Comparison of ENCODE assay signal across 18 cellular contexts in the genomic region with DNA sequence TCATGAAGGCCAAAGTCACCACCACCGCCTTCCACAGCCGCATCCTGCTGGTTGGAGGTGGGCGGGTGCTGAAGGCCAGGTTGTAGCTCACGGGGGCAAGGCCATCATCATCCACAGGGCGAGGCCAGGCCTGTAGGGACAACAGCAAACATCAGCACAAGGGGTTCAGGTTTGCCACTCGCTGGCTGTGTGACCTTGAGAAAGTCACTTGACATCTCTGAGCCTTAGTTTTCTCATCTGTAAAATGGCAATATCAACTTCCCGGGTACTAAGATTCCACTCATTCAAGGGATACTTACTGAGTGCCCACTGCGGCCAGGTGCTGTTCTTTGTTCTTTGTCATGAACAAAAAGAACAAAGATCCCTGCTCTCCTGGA. TPM values are rescaled to one million over a fixed set of nuclear protein-coding genes. Genes with fewer than 3 reads are reported as not detected.
A peak's percentile ranks its signal among the peaks of the same experiment; 100 is the strongest.
DNase-seq lines count a peak whose midpoint lies in the region; ATAC-seq and TF ChIP-seq lines count a peak whose summit lies in the region.
"Had no signal": no experiment of that assay in that cellular context is flagged by ENCODE, and none has a peak within 500 bp of the region (broad histone marks: within the 10 kb centered on the region; RNA-seq: fewer than 3 reads in every experiment).

No MANE protein-coding gene starts in this region.

- no peak overlapping the region for H3K4me2 ChIP-seq in neuronal stem cell (ENCODE audit: insufficient read depth, low read length, poor library complexity, severe bottlenecking)
- H3K4me2 ChIP-seq: GM23338 had no signal

- H3K18ac ChIP-seq in neuronal stem cell (ENCODE audit: low read length), result peak overlapping the region; percentile 72

- ATAC-seq in Right ventricle myocardium inferior, result no peak
- ATAC-seq in left ventricle myocardium superior, result no peak
- ATAC-seq in HG02938 (IDR thresholded peaks at IDR 0.05; ENCODE audit: unreplicated experiment), result no peak
- ATAC-seq: CD8-positive, alpha-beta T cell; GM12878; GM23338 had no signal

- peaks cover 0 to under 1% of the 10 kb centered on the region in 2 donors for H3K9me3 ChIP-seq in neuronal stem cell (replicated peaks in 1 of 2; ENCODE audit: control insufficient read depth in 2 of 2, insufficient read depth in 1 of 2, low read depth in 1 of 2, low read length in 2 of 2)
- H3K9me3 ChIP-seq: Caco-2, HAP-1 had no signal

- peak overlapping the region; percentile 27 for H2BK15ac ChIP-seq in neuronal stem cell (ENCODE audit: low read length)

- no peak for TF ChIP-seq CTCF in RWPE1 (conservative IDR thresholded peaks at IDR 0.05; ENCODE audit: low read depth)

- DNase-seq in Right ventricle myocardium inferior (ENCODE audit: missing footprints) (peak; percentile 30), left ventricle myocardium superior (no peak), 8988T (peak; percentile 7), RWPE1 (ENCODE audit: low spot score) (no peak), neuronal stem cell (ENCODE audit: low spot score) (no peak), RKO (ENCODE audit: low spot score) (no peak)
- DNase-seq: C1 segment of cervical spinal cord; Caco-2; CD4-positive, CD25-positive, alpha-beta regulatory T cell; CD8-positive, alpha-beta T cell; DMS153; DND-41; GDM1 had no signal

- H3K4me1 ChIP-seq in neuronal stem cell (ENCODE audit: control insufficient read depth in 2 of 2, insufficient read depth in 1 of 2, low read depth in 1 of 2, low read length in 2 of 2), result peaks cover 6 to 7% of the 10 kb centered on the region in 2 donors

- peak overlapping the region; percentile 6 for H2AK5ac ChIP-seq in neuronal stem cell (ENCODE audit: low read depth, low read length)

- H3K4me3 ChIP-seq in neuronal stem cell (ENCODE audit: low read length in 2 of 2), result peak overlapping the region in 1 of 2 donors; percentile 56
- H3K4me3 ChIP-seq: GM12878, GM23338, HAP-1 had no signal

- H2BK5ac ChIP-seq in neuronal stem cell (ENCODE audit: low read length), result peak overlapping the region; percentile 72

- H3K79me1 ChIP-seq in neuronal stem cell (ENCODE audit: low read depth, low read length), result peaks cover 5% of the 10 kb centered on the region

- intact Hi-C loops in Right ventricle myocardium inferior (cut with DNase I), result no loop called here
- intact Hi-C loops in left ventricle myocardium superior (cut with micrococcal nuclease), result no loop called here

- H3K36me3 ChIP-seq in neuronal stem cell (replicated peaks in 1 of 2; ENCODE audit: control insufficient read depth in 2 of 2, insufficient read depth in 2 of 2, low read length in 2 of 2), result peaks cover 2 to 10% of the 10 kb centered on the region in 2 donors

- H3K27ac ChIP-seq in RWPE1 (peak overlapping the region; percentile 4; the same call in 1 of the 2 replicates), neuronal stem cell (replicated peaks; ENCODE audit: low read length) (no peak overlapping the region)
- H3K27ac ChIP-seq: 22Rv1 had no signal

- no peak overlapping the region for H3K4ac ChIP-seq in neuronal stem cell (ENCODE audit: low read length)

- POLR2A ChIA-PET in RWPE1 (lab: Yijun Ruan, JAX; ENCODE audit: low non-redundant PET), result no interaction called here

- no peak overlapping the region for H4K8ac ChIP-seq in neuronal stem cell (ENCODE audit: low read depth, low read length)

- no peak overlapping the region for H2BK120ac ChIP-seq in neuronal stem cell (ENCODE audit: low read depth, low read length)

- peak overlapping the region; percentile 12 for H3K9ac ChIP-seq in neuronal stem cell (ENCODE audit: low read depth, low read length, poor library complexity)

- no peak overlapping the region for H2AFZ ChIP-seq in neuronal stem cell (ENCODE audit: low read length)
- H2AFZ ChIP-seq: GM23338 had no signal

- CTCF ChIA-PET in RWPE1 (lab: Yijun Ruan, JAX), result no interaction called here

- no peak overlapping the region for H2BK12ac ChIP-seq in neuronal stem cell (ENCODE audit: low read length)

- H3K14ac ChIP-seq in neuronal stem cell (ENCODE audit: low read length), result peak overlapping the region; percentile 63

- no CpG with 5 or more reads among the region's 8 CpGs for whole genome bisulfite sequencing in neuronal stem cell (ENCODE audit: extremely low coverage in 2 of 2, insufficient read length in 2 of 2, insufficient replicate concordance in 1 of 2), 2 donors

- no peak overlapping the region for H4K91ac ChIP-seq in neuronal stem cell (ENCODE audit: low read depth, low read length, poor library complexity)

- H3K23ac ChIP-seq in neuronal stem cell (ENCODE audit: low read depth, low read length, poor library complexity), result no peak overlapping the region

- no peaks in the 10 kb centered on the region for H3K27me3 ChIP-seq in neuronal stem cell (ENCODE audit: control insufficient read depth in 3 of 3, insufficient read depth in 3 of 3, low read depth in 1 of 3, low read length in 3 of 3)

RNA-seq across cellular contexts. Expression of a gene that starts 6.1 kb away (rescaled TPM):
- total RNA-seq in Right ventricle myocardium inferior (4.4 TPM), left ventricle myocardium superior (4.6 TPM)
- polyA plus RNA-seq in neuronal stem cell (2013, experiment 1 of 2), result 2.0 TPM
- 1.5 TPM for polyA plus RNA-seq in neuronal stem cell (2013, experiment 2 of 2)

RNA-seq across cellular contexts. Expression of a gene that starts 14.9 kb away (rescaled TPM):
- total RNA-seq in Right ventricle myocardium inferior (16.2 TPM), left ventricle myocardium superior (15.4 TPM)
- polyA plus RNA-seq in neuronal stem cell (2013, experiment 1 of 2), result 6.9 TPM
- polyA plus RNA-seq in neuronal stem cell (2013, experiment 2 of 2), result 5.5 TPM

RNA-seq across cellular contexts. Expression of a gene that starts 20.3 kb away (rescaled TPM):
- 158 TPM for total RNA-seq in Right ventricle myocardium inferior
- 181 TPM for total RNA-seq in left ventricle myocardium superior
- polyA plus RNA-seq in neuronal stem cell (2013, experiment 1 of 2), result 134 TPM
- polyA plus RNA-seq in neuronal stem cell (2013, experiment 2 of 2), result 128 TPM

Comparison
In these comparisons a context has a peak if more than half of its experiments do, and no peak if none do; other contexts are left out.
1. DNase-seq: peak in Right ventricle myocardium inferior (single experiment) and 8988T (single experiment); none in left ventricle myocardium superior (single experiment), RWPE1 (single experiment), neuronal stem cell (single experiment) and RKO (single experiment).